1 cellular context compared by ENCODE assay signal in genomic region chr17:17849863-17850373, GRCh38.
A peak's percentile ranks its signal among the peaks of the same experiment; 100 is the strongest.
TF ChIP-seq lines count a peak whose summit lies in the region.

No MANE protein-coding gene starts in this region.

TF ChIP-seq in K562, 482 proteins besides CTCF, POLR2A, EP300 and RAD21 (continued from another document and continues in another):
- TF ChIP-seq ZBTB40 (IDR thresholded peaks at IDR 0.05) = no peak
- no peak for TF ChIP-seq ZBTB40 (CRISPR knock-in tag; IDR thresholded peaks at IDR 0.05)
- TF ChIP-seq PATZ1 (CRISPR knock-in tag; IDR thresholded peaks at IDR 0.05; ENCODE audit: borderline replicate concordance) = no peak
- no peak for TF ChIP-seq ESRRA (IDR thresholded peaks at IDR 0.05; ENCODE audit: borderline replicate concordance, low read depth)
- TF ChIP-seq NBN (IDR thresholded peaks at IDR 0.05; ENCODE audit: low read depth) = no peak
- TF ChIP-seq ATF3 (IDR thresholded peaks at IDR 0.05) = no peak
- TF ChIP-seq ATF3 (CRISPR knock-in tag; conservative IDR thresholded peaks at IDR 0.05) = no peak
- no peak for TF ChIP-seq ZNF133 (CRISPR knock-in tag; IDR thresholded peaks at IDR 0.05)
- no peak for TF ChIP-seq ZBTB5 (IDR thresholded peaks at IDR 0.05)
- TF ChIP-seq POLR3A (IDR thresholded peaks at IDR 0.05; ENCODE audit: borderline replicate concordance, extremely low read depth, insufficient read depth, insufficient read length) = no peak
- peak; percentile 5; the same call in 1 of the 2 replicates for TF ChIP-seq NFE2L1 (tag; IDR thresholded peaks at IDR 0.05; ENCODE audit: borderline replicate concordance, low read depth)
- TF ChIP-seq HCFC1 (IDR thresholded peaks at IDR 0.05; ENCODE audit: low read depth, low read length) = peak; percentile 63
- TF ChIP-seq GTF3C2 (IDR thresholded peaks at IDR 0.05; ENCODE audit: borderline replicate concordance, extremely low read depth, insufficient read length) = no peak
- no peak for TF ChIP-seq NONO (IDR thresholded peaks at IDR 0.05; ENCODE audit: low read depth in 2 of 2, low read length in 1 of 2)
- TF ChIP-seq CEBPZ (IDR thresholded peaks at IDR 0.05; ENCODE audit: borderline replicate concordance, low read depth, low read length) = no peak
- TF ChIP-seq ZNF316 (IDR thresholded peaks at IDR 0.05) = no peak
- 0 out of 2 replicates have a peak, but pooled peaks have one; percentile 33 for TF ChIP-seq ETV5 (CRISPR knock-in tag; IDR thresholded peaks at IDR 0.05; ENCODE audit: low read depth)
- TF ChIP-seq PRPF4 (IDR thresholded peaks at IDR 0.05; ENCODE audit: insufficient read depth, low read depth, low read length, poor library complexity, severe bottlenecking) = no peak
- TF ChIP-seq ZFX (CRISPR knock-in tag; IDR thresholded peaks at IDR 0.05) = peak; percentile 63
- TF ChIP-seq POLR3G (IDR thresholded peaks at IDR 0.05; ENCODE audit: extremely low read depth, insufficient read length, insufficient replicate concordance) = no peak
- no peak for TF ChIP-seq CBX8 (IDR thresholded peaks at IDR 0.05; ENCODE audit: borderline replicate concordance, extremely low read depth, low read depth, low read length, poor library complexity, severe bottlenecking)
